In the genomic region with DNA sequence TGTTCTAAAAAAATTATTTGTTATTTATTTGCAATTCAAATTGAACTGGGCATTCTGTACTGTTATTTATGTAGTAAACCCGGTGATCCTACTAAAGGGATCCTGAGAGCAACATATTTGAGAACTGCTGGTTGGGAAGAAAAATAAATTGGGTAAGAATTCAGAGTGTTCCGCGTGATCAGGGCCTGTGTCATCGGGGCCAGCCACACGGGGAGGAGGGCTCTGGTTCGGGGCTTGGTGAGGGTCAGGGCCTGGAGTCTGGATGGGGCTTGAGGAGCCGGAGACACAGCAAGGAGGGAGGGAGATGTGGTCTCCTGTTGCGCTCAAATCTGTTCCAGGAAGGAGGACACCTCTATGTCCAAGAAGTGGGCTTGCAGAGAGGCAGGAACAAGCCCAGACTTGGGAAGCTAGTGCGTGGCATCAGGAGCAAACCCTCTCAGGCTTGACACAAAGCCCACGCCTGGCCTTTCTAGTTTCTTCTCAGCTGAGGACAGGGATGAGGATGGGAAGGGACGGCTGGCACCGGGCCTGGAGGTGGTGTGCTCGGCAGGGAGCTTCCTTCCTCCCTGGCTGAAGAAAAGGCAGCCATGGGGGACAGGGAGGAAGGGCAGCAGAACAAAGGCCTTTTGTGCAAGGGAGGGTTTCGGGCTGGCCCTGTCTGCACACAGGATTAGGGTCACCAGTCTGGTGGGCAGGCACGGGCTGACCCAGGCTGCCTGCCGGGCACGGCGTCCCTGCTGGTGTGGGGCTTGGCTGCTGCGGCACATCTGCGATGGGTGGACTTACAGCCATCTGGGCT, we compare ENCODE assay signal across 1 cellular context.
TF ChIP-seq lines count a peak whose summit lies in the region.

No MANE protein-coding gene starts in this region.

TF ChIP-seq in HCT116, 20 proteins besides CTCF, POLR2A, EP300 and RAD21 (continued from another document):
- no peak for TF ChIP-seq ZBTB33 (IDR thresholded peaks at IDR 0.05; ENCODE audit: extremely low read depth, insufficient replicate concordance, low read length)
